ENCODE assay signal across 8 cellular contexts in the genomic region with DNA sequence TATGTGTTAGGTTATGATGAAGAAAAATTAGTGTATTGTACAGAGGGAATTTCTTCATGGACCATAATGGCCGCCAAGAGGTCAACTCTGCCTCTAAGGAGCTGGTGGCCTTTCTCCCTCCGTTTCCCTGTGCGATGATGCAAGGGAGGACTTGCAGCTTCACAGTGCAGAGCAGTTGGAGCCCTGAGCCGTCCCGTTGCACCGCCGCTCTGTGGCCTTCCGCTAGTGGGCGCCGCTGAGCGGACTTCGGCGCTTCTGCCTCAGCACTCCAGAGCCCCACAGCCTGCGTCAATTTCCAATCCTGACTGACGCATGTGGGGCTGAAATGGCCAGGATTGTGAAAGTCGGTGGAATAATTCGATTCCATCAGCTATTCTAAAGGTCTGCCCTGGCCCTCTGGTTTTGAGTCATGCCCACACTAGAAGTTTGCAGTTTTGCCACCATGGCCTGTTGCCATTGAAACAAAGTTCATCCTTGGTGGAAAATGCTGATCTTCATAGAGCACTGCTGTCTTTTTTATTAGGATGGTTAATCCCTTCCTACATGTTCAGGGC.
DNase-seq lines count a peak whose midpoint lies in the region; ATAC-seq and TF ChIP-seq lines count a peak whose summit lies in the region.

No MANE protein-coding gene starts in this region.

- no peak for TF ChIP-seq POLR2A in NB4 (IDR thresholded peaks at IDR 0.05; ENCODE audit: extremely low read depth, insufficient read length)

- DNase-seq in AG04449 (ENCODE audit: low read depth, low spot score) (no peak), NB4 (ENCODE audit: low read depth) (peak; percentile 81), hypothalamus (lab: John Stamatoyannopoulos, UW) (peak in 39 of 51 donors; percentile 4 to 75 (median 24)), GM19240 (ENCODE audit: insufficient read length, low spot score) (no peak)
- DNase-seq in activated effector memory CD4-positive, alpha-beta T cell treated with Interleukin-2 at 50 U/mL for 16 hours, result peak; percentile 25
- DNase-seq in stimulated activated CD4-positive, alpha-beta T cell treated with anti-CD3 and anti-CD28 coated beads, Interleukin-15, amount 100 ng/mL, for 24 hours, result peak; percentile 61

- POLR2A ChIA-PET in AG04449 (lab: Yijun Ruan, JAX), result no interaction called here

- ATAC-seq in GM19455 (IDR thresholded peaks at IDR 0.05; ENCODE audit: unreplicated experiment) (peak; percentile 69), HG03571 (IDR thresholded peaks at IDR 0.05; ENCODE audit: unreplicated experiment) (no peak)

- TF ChIP-seq CTCF in AG04449 (IDR thresholded peaks at IDR 0.05; ENCODE audit: insufficient read depth, low read length, missing control alignments), result peak; percentile 3
- peak; percentile 81 for TF ChIP-seq CTCF in NB4 (IDR thresholded peaks at IDR 0.05; ENCODE audit: low read depth, low read length)

- CTCF ChIA-PET in AG04449 (lab: Yijun Ruan, JAX), result interaction anchor here (0.6 to 2.1 kb wide), 3 partner anchors 10 to 32 kb away, joined by 3 to 12 read pairs (median 4); no protein-coding TSS in a partner anchor

- H3K4me3 ChIP-seq in AG04449 (ENCODE audit: low read depth, low read length) (no peak overlapping the region), NB4 (ENCODE audit: low read depth, low read length) (no peak overlapping the region)

Comparison
In these comparisons a context has a peak if more than half of its experiments do, and no peak if none do; other contexts are left out.
1. DNase-seq: peak in NB4 (single experiment), activated effector memory CD4-positive, alpha-beta T cell treated with Interleukin-2 at 50 U/mL for 16 hours (single experiment), hypothalamus (39 of 51) and stimulated activated CD4-positive, alpha-beta T cell treated with anti-CD3 and anti-CD28 coated beads, Interleukin-15, amount 100 ng/mL, for 24 hours (single experiment); none in AG04449 (single experiment) and GM19240 (single experiment).